ENCODE assay signal across 12 cellular contexts in the genomic region with DNA sequence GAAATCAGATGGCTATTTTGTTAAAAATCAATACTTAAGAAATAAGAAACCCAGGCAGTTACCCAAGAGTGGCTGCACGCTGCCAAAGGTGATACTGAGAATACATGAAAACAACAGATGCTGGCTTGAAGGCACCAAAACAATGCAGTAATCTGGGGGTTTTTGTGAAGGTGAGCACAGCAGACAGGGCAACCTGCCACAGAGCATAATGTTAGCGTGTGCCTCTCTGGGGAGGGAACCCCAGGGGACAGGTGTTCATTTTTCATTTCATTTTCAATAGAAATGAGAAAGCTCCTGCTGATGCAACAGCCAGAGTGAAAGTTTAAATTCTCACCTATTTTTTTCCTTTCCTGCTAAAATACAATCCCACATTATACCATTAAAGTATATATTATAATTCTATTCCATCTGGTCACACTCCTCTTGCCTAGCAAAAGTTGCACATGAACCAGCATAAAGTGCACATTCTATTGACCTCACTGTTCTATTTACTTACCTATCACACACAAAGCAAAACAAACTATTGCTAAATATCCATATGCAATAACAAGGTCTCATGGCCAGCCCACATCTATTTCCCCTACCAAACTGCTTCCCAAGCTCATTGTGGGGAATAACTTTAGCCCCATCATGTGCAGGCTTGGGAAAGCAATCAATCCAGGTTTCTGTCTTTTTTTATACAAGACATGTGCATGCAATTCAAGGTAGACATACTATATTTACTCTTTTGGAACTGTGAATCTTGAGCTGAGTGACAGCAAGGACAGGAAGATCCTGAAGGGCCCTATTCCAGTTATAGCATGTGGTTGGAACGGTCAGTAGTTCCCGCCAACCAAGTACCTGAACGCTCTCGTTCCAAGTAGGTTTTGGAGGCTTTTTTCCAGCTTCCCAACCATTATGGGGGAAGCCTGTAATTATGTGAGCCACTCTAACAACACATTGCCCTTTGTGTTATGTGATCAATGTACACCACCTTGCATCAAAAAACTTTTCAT.
DNase-seq lines count a peak whose midpoint lies in the region; ATAC-seq and TF ChIP-seq lines count a peak whose summit lies in the region.
"Had no signal": no experiment of that assay in that cellular context is flagged by ENCODE, and none has a peak within 500 bp of the region (broad histone marks: within the 10 kb centered on the region; RNA-seq: fewer than 3 reads in every experiment).

No MANE protein-coding gene starts in this region.

- H3F3A ChIP-seq in GM23248 (ENCODE audit: insufficient read depth): no peaks in the 10 kb centered on the region

- WGBS in GM23248 (ENCODE audit: low coverage in 1 of 2, low lambda C conversion rate in 2 of 2, missing lambda C conversion rate in 2 of 2), 2 experiments: 90 to 92% methylated on average over 6 of the region's 6 CpGs

- H2AFZ ChIP-seq in GM23248: no peak overlapping the region

- no peaks in the 10 kb centered on the region for H3K36me3 ChIP-seq in mucosa of descending colon (ENCODE audit: low read depth)
- no peaks in the 10 kb centered on the region for H3K36me3 ChIP-seq in GM23248 (ENCODE audit: low read depth)
- H3K36me3 ChIP-seq: upper lobe of left lung had no signal

- no peaks in the 10 kb centered on the region for H3K4me1 ChIP-seq in mucosa of descending colon (ENCODE audit: low read depth)
- H3K4me1 ChIP-seq in GM23248 (ENCODE audit: insufficient read depth): peaks cover 18% of the 10 kb centered on the region

- intact Hi-C loops in mucosa of descending colon (cut with DNase I, micrococcal nuclease): no loop called here

- H4K20me1 ChIP-seq in GM23248 (ENCODE audit: insufficient read depth): no peaks in the 10 kb centered on the region

- in situ Hi-C loops in GM23248 (cut with MboI): no loop called here

- no peak for TF ChIP-seq CTCF in mucosa of descending colon (IDR thresholded peaks at IDR 0.05)

- ATAC-seq in GM21619 (IDR thresholded peaks at IDR 0.05; ENCODE audit: unreplicated experiment) (peak; percentile 87), HG03565 (IDR thresholded peaks at IDR 0.05; ENCODE audit: unreplicated experiment) (peak; percentile 76), mucosa of descending colon (peak; percentile 29)
- ATAC-seq: sciatic nerve had no signal

- no peak overlapping the region for H3K9ac ChIP-seq in GM23248

- no peaks in the 10 kb centered on the region for H3K27me3 ChIP-seq in GM23248 (replicated peaks; ENCODE audit: insufficient read depth)
- H3K27me3 ChIP-seq: upper lobe of left lung had no signal

- H3K4me2 ChIP-seq in GM23248 (ENCODE audit: unreplicated experiment): no peak overlapping the region

- H3K9me2 ChIP-seq in GM23248 (ENCODE audit: insufficient read depth): no peaks in the 10 kb centered on the region

- peaks cover 55% of the 10 kb centered on the region for H3K79me2 ChIP-seq in GM23248 (ENCODE audit: insufficient read depth)

- DNase-seq in NCI-H146 (lab: John Stamatoyannopoulos, UW) (peak; percentile 33), NCI-H146 treated with DMSO at 0.1 percent for 48 hours (lab: John Stamatoyannopoulos, UW; ENCODE audit: unreplicated experiment) (no peak), mucosa of descending colon (no peak), GM23248 (no peak), GOT3 (lab: John Stamatoyannopoulos, UW) (no peak), HK-2 (ENCODE audit: unreplicated experiment) (no peak)
- DNase-seq: aorta, upper lobe of left lung had no signal

- H3K27ac ChIP-seq in GM23248: no peak overlapping the region
- H3K27ac ChIP-seq: SK-N-MC, upper lobe of left lung had no signal

- H3K4me3 ChIP-seq in mucosa of descending colon (no peak overlapping the region), GM23248 (no peak overlapping the region)
- H3K4me3 ChIP-seq: SK-N-MC, upper lobe of left lung had no signal

- H3K9me3 ChIP-seq in mucosa of descending colon (no peaks in the 10 kb centered on the region), GM23248 (ENCODE audit: low read depth) (no peaks in the 10 kb centered on the region)
- H3K9me3 ChIP-seq: upper lobe of left lung had no signal

Comparison
In these comparisons a context has a peak if more than half of its experiments do, and no peak if none do; other contexts are left out.
1. ATAC-seq: peak in every context shown above with its lines; median percentile 87 in GM21619; 76 in HG03565; 29 in mucosa of descending colon.